ENCODE assay signal across 23 cellular contexts in genomic region chr5:16695779-16696178, GRCh38.
DNase-seq lines count a peak whose midpoint lies in the region; TF ChIP-seq lines count a peak whose summit lies in the region.
"Had no signal": no experiment of that assay in that cellular context is flagged by ENCODE, and none has a peak within 500 bp of the region (broad histone marks: within the 10 kb centered on the region; RNA-seq: fewer than 3 reads in every experiment).

No MANE protein-coding gene starts in this region.

- peaks cover 37% of the 10 kb centered on the region; the same call in 1 of the 2 replicates for H3F3A ChIP-seq in GM23248 (ENCODE audit: insufficient read depth)

- H3K4me1 Mint-ChIP-seq in osteocyte (ENCODE audit: unreplicated experiment) = peaks cover 6% of the 10 kb centered on the region

- H3K36me3 ChIP-seq in GM23248 (ENCODE audit: low read depth) (peaks cover 13% of the 10 kb centered on the region), SK-N-MC (ENCODE audit: insufficient read depth, low read length) (peaks cover 90% of the 10 kb centered on the region), testis (ENCODE audit: low read depth, missing control alignments) (no peaks in the 10 kb centered on the region), WERI-Rb-1 (peaks cover 57% of the 10 kb centered on the region)
- H3K36me3 ChIP-seq: SJCRH30 had no signal

- H2AFZ ChIP-seq in GM23248 = no peak overlapping the region

- H4K20me1 ChIP-seq in GM23248 (ENCODE audit: insufficient read depth) = no peaks in the 10 kb centered on the region

- no peak overlapping the region for H3K4me3 Mint-ChIP-seq in osteocyte (ENCODE audit: unreplicated experiment)
- H3K4me3 Mint-ChIP-seq: CD4-positive, CD25-positive, alpha-beta regulatory T cell; H9 had no signal

- DNase-seq in GM23248 (peak; percentile 60), SK-N-MC (ENCODE audit: low read depth, low spot score) (no peak), osteocyte (ENCODE audit: extremely low spot score, unreplicated experiment) (no peak), testis (no peak), WERI-Rb-1 (no peak)
- DNase-seq in activated naive CD4-positive, alpha-beta T cell treated with anti-CD3 and anti-CD28 coated beads, Interleukin-2, amount 50 U/mL, for 16 hours = no peak
- DNase-seq: CD4-positive, CD25-positive, alpha-beta regulatory T cell; DND-41; H9; KBM-7; NCI-H1092 treated with DMSO at 0.1 percent for 48 hours; NCI-H1436 treated with DMSO at 0.1 percent for 48 hours; NCI-H1930; NCI-H2227 treated with DMSO at 0.1 percent for 48 hours; NCI-H510A treated with DMSO at 0.1 percent for 48 hours; NCI-H748 treated with DMSO at 0.1 percent for 48 hours; NK-92 treated with Interleukin-12 subunit alpha and Interleukin-12 subunit beta, amount 100 ng/mL, for 24 hours; SJCRH30; SW 1271 had no signal

- TF ChIP-seq CTCF in osteocyte (IDR thresholded peaks at IDR 0.05) (no peak), testis (IDR thresholded peaks at IDR 0.05) (no peak), WERI-Rb-1 (IDR thresholded peaks at IDR 0.05; ENCODE audit: low read depth, low read length) (no peak)

- no peaks in the 10 kb centered on the region for H3K27me3 ChIP-seq in GM23248 (replicated peaks; ENCODE audit: insufficient read depth)
- no peaks in the 10 kb centered on the region for H3K27me3 ChIP-seq in testis
- H3K27me3 ChIP-seq in WERI-Rb-1 (ENCODE audit: insufficient read depth, low read depth, severe bottlenecking) = no peaks in the 10 kb centered on the region
- H3K27me3 ChIP-seq: SJCRH30 had no signal

- in situ Hi-C loops in GM23248 (cut with MboI) = no loop called here

- H3K79me2 ChIP-seq in GM23248 (ENCODE audit: insufficient read depth) = peaks cover 98% of the 10 kb centered on the region

- no peaks in the 10 kb centered on the region for H3K27me3 Mint-ChIP-seq in osteocyte (ENCODE audit: unreplicated experiment)

- H3K9me3 ChIP-seq in GM23248 (ENCODE audit: low read depth) (no peaks in the 10 kb centered on the region), SK-N-MC (ENCODE audit: low read depth, low read length) (no peaks in the 10 kb centered on the region), testis (no peaks in the 10 kb centered on the region), WERI-Rb-1 (ENCODE audit: severe bottlenecking) (no peaks in the 10 kb centered on the region)
- H3K9me3 ChIP-seq: A549, SJCRH30 had no signal

- H3K9me3 Mint-ChIP-seq in osteocyte (ENCODE audit: unreplicated experiment) = no peaks in the 10 kb centered on the region

- no peak overlapping the region for H3K4me3 ChIP-seq in GM23248
- H3K4me3 ChIP-seq in SK-N-MC = no peak overlapping the region
- H3K4me3 ChIP-seq in testis = no peak overlapping the region
- H3K4me3 ChIP-seq in WERI-Rb-1 (ENCODE audit: low read depth, low read length) = no peak overlapping the region
- H3K4me3 ChIP-seq: A549, GM12878, SJCRH30 had no signal

- H3K9ac ChIP-seq in GM23248 (no peak overlapping the region), SK-N-MC (ENCODE audit: insufficient read length) (no peak overlapping the region)

- intact Hi-C loops in testis (cut with DNase I; ENCODE audit: low total_unique reads) = no loop called here

- TF ChIP-seq POLR2A in testis (IDR thresholded peaks at IDR 0.05) = no peak

- no peaks in the 10 kb centered on the region for H3K9me2 ChIP-seq in GM23248 (ENCODE audit: insufficient read depth)

- peak overlapping the region; percentile 58 for H3K27ac Mint-ChIP-seq in osteocyte (ENCODE audit: unreplicated experiment)
- H3K27ac Mint-ChIP-seq: CD4-positive, CD25-positive, alpha-beta regulatory T cell had no signal

- 34 to 41% methylated on average over 4 of the region's 4 CpGs for WGBS in GM23248 (ENCODE audit: low coverage in 1 of 2, low lambda C conversion rate in 2 of 2, missing lambda C conversion rate in 2 of 2), 2 experiments
- WGBS in testis, 2 donors = 64 to 66% methylated on average over 4 of the region's 4 CpGs

- H3K4me1 ChIP-seq in GM23248 (ENCODE audit: insufficient read depth) (no peaks in the 10 kb centered on the region), testis (no peaks in the 10 kb centered on the region)
- H3K4me1 ChIP-seq: A549, SJCRH30 had no signal

- no peak overlapping the region for H3K4me2 ChIP-seq in GM23248 (ENCODE audit: unreplicated experiment)
- H3K4me2 ChIP-seq: A549 had no signal

- peaks cover 49% of the 10 kb centered on the region for H3K36me3 Mint-ChIP-seq in osteocyte (ENCODE audit: unreplicated experiment)
- H3K36me3 Mint-ChIP-seq: CD4-positive, CD25-positive, alpha-beta regulatory T cell had no signal

- 0 out of 2 replicates have a peak overlapping the region, but pooled peaks have one; percentile 7 for H3K27ac ChIP-seq in GM23248
- H3K27ac ChIP-seq in SK-N-MC = peak overlapping the region; percentile 64
- H3K27ac ChIP-seq in cingulate gyrus (ENCODE audit: low read depth, low read length) = peak overlapping the region; percentile 31
- no peak overlapping the region for H3K27ac ChIP-seq in testis
- H3K27ac ChIP-seq in WERI-Rb-1 = no peak overlapping the region
- H3K27ac ChIP-seq: A549, HL-60, SJCRH30 had no signal

Comparison
In these comparisons a context has a peak if more than half of its experiments do, and no peak if none do; other contexts are left out.
1. H3K27ac ChIP-seq: peak in GM23248 (single experiment), SK-N-MC (single experiment) and cingulate gyrus (single experiment); none in testis (0 of 2) and WERI-Rb-1 (single experiment).